Comparison of ENCODE assay signal across 1 cellular context in genomic region chr15:86021281-86022264, GRCh38.
TF ChIP-seq lines count a peak whose summit lies in the region.

No MANE protein-coding gene starts in this region.

TF ChIP-seq in SK-N-SH, 30 proteins besides CTCF, POLR2A, EP300 and RAD21 (continued from another document):
- TF ChIP-seq PBX3 (IDR thresholded peaks at IDR 0.05) (peak; percentile 45), MEF2A (IDR thresholded peaks at IDR 0.05; ENCODE audit: borderline replicate concordance, low read depth) (no peak), USF2 (IDR thresholded peaks at IDR 0.05; ENCODE audit: borderline replicate concordance, low read depth, low read length) (no peak), RCOR1 (IDR thresholded peaks at IDR 0.05; ENCODE audit: low read length) (peak; percentile 30; the same call in 1 of the 2 replicates), SMC3 (IDR thresholded peaks at IDR 0.05; ENCODE audit: low read depth, low read length) (no peak), POLR2AphosphoS5 (IDR thresholded peaks at IDR 0.05; ENCODE audit: low read depth, low read length) (0 out of 2 replicates have a peak, but pooled peaks have one; percentile 15), TEAD4 (IDR thresholded peaks at IDR 0.05; ENCODE audit: borderline replicate concordance, insufficient read depth) (0 out of 2 replicates have a peak, but pooled peaks have one; percentile 32)
